Comparison of ENCODE assay signal across 31 cellular contexts in genomic region chr11:132790466-132790865, GRCh38.
"Had no signal": no experiment of that assay in that cellular context is flagged by ENCODE, and none has a peak within 500 bp of the region (broad histone marks: within the 10 kb centered on the region; RNA-seq: fewer than 3 reads in every experiment).

No MANE protein-coding gene starts in this region.

- H3K9me3 Mint-ChIP-seq: mesothelial cell of epicardium, nephron progenitor cell had no signal

- ATAC-seq: left colon; left lung; lower lobe of right lung; natural killer cell; right cardiac atrium; sciatic nerve; stimulated activated naive B cell treated with anti-CD40 and anti-IgM and Interleukin-4, amounts not matched to agents 10 μg/mL and 1 μg/mL and 100 μg/mL, for 72 hours; stimulated activated naive CD8-positive, alpha-beta T cell treated with anti-CD3 and anti-CD28 coated beads, Interleukin-15, Interleukin-2, amounts not matched to agents 100 U/mL and 50 U/mL, for 24 hours had no signal

- H3K4me3 ChIP-seq: left lung, lower lobe of right lung, neural progenitor cell, ovary, prostate gland, skin epidermis, stomach, testis, thyroid gland, transverse colon, upper lobe of left lung had no signal

- H3K4me1 ChIP-seq: left lung, lower lobe of right lung, prostate gland, stomach, testis, thyroid gland, transverse colon, upper lobe of left lung had no signal

- H3K36me3 ChIP-seq: left lung, lower lobe of right lung, neural progenitor cell, ovary, prostate gland, stomach, thyroid gland, transverse colon, upper lobe of left lung had no signal

- H3K4me1 Mint-ChIP-seq: immature natural killer cell; naive B cell; natural killer cell; nephron progenitor cell; stimulated activated naive B cell treated with anti-CD40 and anti-IgM and Interleukin-4, amounts not matched to agents 10 μg/mL and 1 μg/mL and 100 μg/mL, for 72 hours had no signal

- H3K27me3 ChIP-seq: neural progenitor cell, ovary, testis, thyroid gland, transverse colon, upper lobe of left lung had no signal

- H3K27me3 Mint-ChIP-seq: naive B cell; stimulated activated naive B cell treated with anti-CD40 and anti-IgM and Interleukin-4, amounts not matched to agents 10 μg/mL and 1 μg/mL and 100 μg/mL, for 72 hours had no signal

- H2AFZ ChIP-seq: neural progenitor cell had no signal

- DNase-seq: hypothalamus; immature natural killer cell; kidney; left colon; left lung; lower lobe of right lung; mammary epithelial cell; mesendoderm; naive B cell; natural killer cell; nephron progenitor cell; ovary; posterior cingulate gyrus; retina; right cardiac atrium; stimulated activated CD4-positive, alpha-beta T cell treated with anti-CD3 and anti-CD28 coated beads, Interleukin-12 subunit alpha, Interleukin-12 subunit beta, amount 100 ng/mL, for 4 hours; stimulated activated CD4-positive, alpha-beta T cell treated with anti-CD3 and anti-CD28 coated beads, Interleukin-15, amount 100 ng/mL, for 24 hours; stimulated activated CD4-positive, alpha-beta T cell treated with anti-CD3 and anti-CD28 coated beads, Interleukin-2, amount 100 ng/mL, for 24 hours; stimulated activated CD4-positive, alpha-beta T cell treated with anti-CD3 and anti-CD28 coated beads, Interleukin-4, amount 100 ng/mL, for 1 hour; stimulated activated naive B cell treated with anti-CD40 and anti-IgM and Interleukin-4, amounts not matched to agents 10 μg/mL and 1 μg/mL and 100 μg/mL, for 72 hours; stimulated activated naive CD8-positive, alpha-beta T cell treated with anti-CD3 and anti-CD28 coated beads, Interleukin-15, Interleukin-2, amounts not matched to agents 100 U/mL and 50 U/mL, for 24 hours; stomach; testis; thyroid gland; transverse colon; upper lobe of left lung had no signal

- H3K9ac ChIP-seq: neural progenitor cell had no signal

- H3K9me3 ChIP-seq: left lung, lower lobe of right lung, ovary, prostate gland, stomach, testis, thyroid gland, transverse colon, upper lobe of left lung had no signal

- H3K27ac Mint-ChIP-seq: immature natural killer cell; mesothelial cell of epicardium; naive B cell; natural killer cell; nephron progenitor cell; neural progenitor cell; stimulated activated naive B cell treated with anti-CD40 and anti-IgM and Interleukin-4, amounts not matched to agents 10 μg/mL and 1 μg/mL and 100 μg/mL, for 72 hours had no signal

- H3K4me2 ChIP-seq: neural progenitor cell had no signal

- H3K4me3 Mint-ChIP-seq: immature natural killer cell; mesothelial cell of epicardium; naive B cell; natural killer cell; nephron progenitor cell; neural progenitor cell; stimulated activated naive B cell treated with anti-CD40 and anti-IgM and Interleukin-4, amounts not matched to agents 10 μg/mL and 1 μg/mL and 100 μg/mL, for 72 hours had no signal

- H3K36me3 Mint-ChIP-seq: immature natural killer cell; mesothelial cell of epicardium; naive B cell; natural killer cell; stimulated activated naive B cell treated with anti-CD40 and anti-IgM and Interleukin-4, amounts not matched to agents 10 μg/mL and 1 μg/mL and 100 μg/mL, for 72 hours had no signal

- H3K27ac ChIP-seq: left lung, lower lobe of right lung, neural progenitor cell, ovary, prostate gland, skin epidermis, stomach, testis, thyroid gland, transverse colon, upper lobe of left lung had no signal
